9 cellular contexts compared by ENCODE assay signal in genomic region chr17:81166033-81166472, GRCh38. TPM values are rescaled to one million over a fixed set of nuclear protein-coding genes. Genes with fewer than 3 reads are reported as not detected.
A peak's percentile ranks its signal among the peaks of the same experiment; 100 is the strongest.
DNase-seq lines count a peak whose midpoint lies in the region; ATAC-seq, FAIRE-seq and TF ChIP-seq lines count a peak whose summit lies in the region.
"Had no signal": no experiment of that assay in that cellular context is flagged by ENCODE, and none has a peak within 500 bp of the region (broad histone marks: within the 10 kb centered on the region; RNA-seq: fewer than 3 reads in every experiment).

AATK (minus strand) TSS chr17:81166221; CDS start chr17:81165992, 229 bp downstream.

- H3K36me3 ChIP-seq in A673 (ENCODE audit: insufficient read depth, low read length, poor library complexity, severe bottlenecking): no peaks in the 10 kb centered on the region
- no peaks in the 10 kb centered on the region for H3K36me3 ChIP-seq in HUES64 (ENCODE audit: insufficient read depth, low read length)
- no peaks in the 10 kb centered on the region for H3K36me3 ChIP-seq in neutrophil

- no peak for FAIRE-seq in frontal cortex (lab: Jason Lieb, UNC)
- FAIRE-seq: endothelial cell of umbilical vein had no signal

- DNase-seq in A673 (ENCODE audit: low spot score) (no peak), frontal cortex (ENCODE audit: low spot score in 2 of 2) (peak; percentile 78 to 80), DMS79 treated with DMSO at 0.1 percent for 48 hours (lab: John Stamatoyannopoulos, UW) (no peak)
- no peak for DNase-seq in activated CD8-positive, alpha-beta memory T cell treated with anti-CD3 and anti-CD28 coated beads, Interleukin-2, amount 50 U/mL, for 4 hours

- WGBS in HUES64: 1% methylated on average over 38 of the region's 62 CpGs

- H3K27ac ChIP-seq in A673 (ENCODE audit: low read depth, low read length, poor library complexity, severe bottlenecking) (no peak within 1 kb of the TSS), HUES64 (ENCODE audit: low read depth, low read length) (no peak within 1 kb of the TSS), neutrophil (no peak within 1 kb of the TSS)

- H3K9me3 ChIP-seq in A673 (ENCODE audit: low read depth, low read length, poor library complexity, severe bottlenecking): no peaks in the 10 kb centered on the region
- no peaks in the 10 kb centered on the region for H3K9me3 ChIP-seq in HUES64 (ENCODE audit: insufficient read depth, low read depth, low read length)
- H3K9me3 ChIP-seq in neutrophil: no peaks in the 10 kb centered on the region

- CTCF ChIA-PET in A673 (lab: Charles Lee): no interaction called here

- ATAC-seq in GM21360 (IDR thresholded peaks at IDR 0.05; ENCODE audit: unreplicated experiment) (no peak), HG03280 (IDR thresholded peaks at IDR 0.05; ENCODE audit: unreplicated experiment) (no peak)

- peak within 1 kb of the TSS; percentile 24 for H3K4me3 ChIP-seq in A673 (ENCODE audit: low read depth, low read length, poor library complexity, severe bottlenecking)
- H3K4me3 ChIP-seq in HUES64 (ENCODE audit: low read length): peak within 1 kb of the TSS; percentile 48
- peak within 1 kb of the TSS; percentile 32 to 55 for H3K4me3 ChIP-seq in neutrophil (ENCODE audit: low read depth in 1 of 2, low read length in 1 of 2)

- TF ChIP-seq CTCF in A673 (conservative IDR thresholded peaks at IDR 0.05; ENCODE audit: low read depth, low read length) (no peak), neutrophil (IDR thresholded peaks at IDR 0.05) (no peak)

- H3K4me1 ChIP-seq in A673 (ENCODE audit: insufficient read depth, low read length, poor library complexity, severe bottlenecking) (peaks cover 10% of the 10 kb centered on the region), HUES64 (ENCODE audit: insufficient read depth, low read length) (no peaks in the 10 kb centered on the region), neutrophil (ENCODE audit: control insufficient read depth in 1 of 2, insufficient read depth in 1 of 2, low read depth in 1 of 2, low read length in 1 of 2) (peaks cover 7 to 15% of the 10 kb centered on the region in 2 experiments)

- 0 out of 2 replicates have a peak within 1 kb of the TSS, but pooled peaks have one; percentile 7 for H3K9ac ChIP-seq in HUES64 (ENCODE audit: low read depth, low read length)

- BruUV-seq in A673 (replicated peaks; lab: Mats Ljungman, UMichigan): no TSS peak

- intact Hi-C loops in A673 (cut with micrococcal nuclease; ENCODE audit: unreplicated experiment): no loop called here

- no peaks in the 10 kb centered on the region for H3K27me3 ChIP-seq in A673 (replicated peaks; ENCODE audit: insufficient read depth, low read depth, low read length, poor library complexity)
- peaks cover 7% of the 10 kb centered on the region for H3K27me3 ChIP-seq in HUES64 (ENCODE audit: insufficient read depth, low read length)
- H3K27me3 ChIP-seq in neutrophil: peaks cover 54% of the 10 kb centered on the region

- POLR2A ChIA-PET in A673 (lab: Charles Lee; ENCODE audit: low non-redundant PET): no interaction called here

RNA-seq across cellular contexts. Expression of gene AATK, which starts in this region (rescaled TPM):
- total RNA-seq in A673 (2021) (0.90 and 1.4 TPM in 2 replicates), frontal cortex (8.2 TPM)
- polyA plus RNA-seq in HUES64 (2013, experiment 1 of 2): 1.1 TPM
- polyA plus RNA-seq in HUES64 (2013, experiment 2 of 2): 1.2 TPM

Comparison
In these comparisons a context has a peak if more than half of its experiments do, and no peak if none do; other contexts are left out.
1. DNase-seq: peak in frontal cortex (2 of 2); none in A673 (single experiment), DMS79 treated with DMSO at 0.1 percent for 48 hours (single experiment) and activated CD8-positive, alpha-beta memory T cell treated with anti-CD3 and anti-CD28 coated beads, Interleukin-2, amount 50 U/mL, for 4 hours (single experiment).
2. Peak in every context shown above with its lines, with median percentiles within 50 percentile points of each other: H3K4me3 ChIP-seq.